11 cellular contexts compared by ENCODE assay signal in genomic region chr15:53811530-53811929, GRCh38. TPM values are rescaled to one million over a fixed set of nuclear protein-coding genes. Genes with fewer than 3 reads are reported as not detected.
DNase-seq lines count a peak whose midpoint lies in the region; ATAC-seq, FAIRE-seq and TF ChIP-seq lines count a peak whose summit lies in the region.
"Had no signal": no experiment of that assay in that cellular context is flagged by ENCODE, and none has a peak within 500 bp of the region (broad histone marks: within the 10 kb centered on the region; RNA-seq: fewer than 3 reads in every experiment).

No MANE protein-coding gene starts in this region.

- H2BK12ac ChIP-seq in trophoblast cell (ENCODE audit: low read length), result peak overlapping the region; percentile 58

- H3K18ac ChIP-seq in trophoblast cell (ENCODE audit: low read length), result no peak overlapping the region

- H3K9me3 ChIP-seq in trophoblast cell (ENCODE audit: insufficient read depth, low read depth, low read length) (no peaks in the 10 kb centered on the region), spleen (no peaks in the 10 kb centered on the region)
- H3K9me3 ChIP-seq: upper lobe of left lung had no signal

- no peak overlapping the region for H2AFZ ChIP-seq in trophoblast cell (ENCODE audit: insufficient read depth, low read length, poor library complexity)

- H2BK5ac ChIP-seq in trophoblast cell (ENCODE audit: low read depth, low read length, poor library complexity), result no peak overlapping the region

- H2BK120ac ChIP-seq in trophoblast cell (ENCODE audit: insufficient read depth, low read length, poor library complexity), result no peak overlapping the region

- intact Hi-C loops in spleen (cut with DNase I; ENCODE audit: low total_unique reads), result no loop called here

- TF ChIP-seq POLR2A in NB4 (IDR thresholded peaks at IDR 0.05; ENCODE audit: extremely low read depth, insufficient read length), result no peak
- TF ChIP-seq POLR2A in spleen (IDR thresholded peaks at IDR 0.05), result no peak

- DNase-seq in NCI-H2227 (lab: John Stamatoyannopoulos, UW; ENCODE audit: unreplicated experiment), result peak; percentile 7
- no peak for DNase-seq in NCI-H2227 treated with DMSO at 0.1 percent for 48 hours (lab: John Stamatoyannopoulos, UW)
- peak; percentile 30 for DNase-seq in NB4 (ENCODE audit: low read depth)
- DNase-seq in bronchial epithelial cell (ENCODE audit: low read depth), result peak; percentile 22
- peak in 1 of 2 donors; percentile 33 for DNase-seq in trophoblast cell
- DNase-seq in spleen, result no peak
- DNase-seq: upper lobe of left lung had no signal

- TF ChIP-seq CTCF in NB4 (IDR thresholded peaks at IDR 0.05; ENCODE audit: low read depth, low read length) (peak; percentile 7), bronchial epithelial cell (IDR thresholded peaks at IDR 0.05; ENCODE audit: insufficient read depth, low read length, severe bottlenecking) (peak; percentile 6), spleen (IDR thresholded peaks at IDR 0.05 in 8 of 11, conservative IDR thresholded peaks at IDR 0.05 in 3 of 11) (no peak)

- H4K12ac ChIP-seq in trophoblast cell (ENCODE audit: low read depth, low read length), result no peak overlapping the region

- no peak overlapping the region for H3K4ac ChIP-seq in trophoblast cell (ENCODE audit: low read depth, low read length)

- WGBS in trophoblast cell (ENCODE audit: extremely low coverage, insufficient coverage, insufficient read length), result no CpG with 5 or more reads among the region's 2 CpGs
- WGBS in spleen, 5 donors, result 25 to 34% (median 32%) methylated on average over 2 of the region's 2 CpGs

- peaks cover 0 to 3% of the 10 kb centered on the region in 2 experiments for H3K4me1 ChIP-seq in trophoblast cell (ENCODE audit: control insufficient read depth in 1 of 2, insufficient read depth in 2 of 2, low read length in 2 of 2)
- no peaks in the 10 kb centered on the region for H3K4me1 ChIP-seq in spleen
- H3K4me1 ChIP-seq: upper lobe of left lung had no signal

- H3K27ac ChIP-seq in trophoblast cell (ENCODE audit: low read depth, low read length) (no peak overlapping the region), spleen (no peak overlapping the region)
- H3K27ac ChIP-seq: upper lobe of left lung had no signal

- no peak for ATAC-seq in HG03342 (IDR thresholded peaks at IDR 0.05; ENCODE audit: unreplicated experiment)
- ATAC-seq in HG02885 (IDR thresholded peaks at IDR 0.05; ENCODE audit: poor library complexity, unreplicated experiment), result no peak
- ATAC-seq: activated T-helper 17 cell treated with anti-CD3 and anti-CD28 coated beads, Interleukin-2, amount 50 U/mL, for 72 hours had no signal

- H2AK5ac ChIP-seq in trophoblast cell (ENCODE audit: low read length), result no peak overlapping the region

- H3K23ac ChIP-seq in trophoblast cell (ENCODE audit: low read length), result no peak overlapping the region

- H3K36me3 ChIP-seq in bronchial epithelial cell (ENCODE audit: control insufficient read depth, insufficient read depth, low read length), result no peaks in the 10 kb centered on the region
- no peaks in the 10 kb centered on the region for H3K36me3 ChIP-seq in trophoblast cell (ENCODE audit: control insufficient read depth in 1 of 2, insufficient read depth in 2 of 2, low read length in 2 of 2)
- no peaks in the 10 kb centered on the region for H3K36me3 ChIP-seq in spleen
- H3K36me3 ChIP-seq: upper lobe of left lung had no signal

- H3K27me3 ChIP-seq in bronchial epithelial cell (ENCODE audit: control insufficient read depth, insufficient read depth, low read length), result no peaks in the 10 kb centered on the region
- no peaks in the 10 kb centered on the region for H3K27me3 ChIP-seq in trophoblast cell (ENCODE audit: insufficient read depth, low read length)
- H3K27me3 ChIP-seq in spleen (replicated peaks in 1 of 7), result peaks cover 0 to 13% (median 0%) of the 10 kb centered on the region in 7 donors
- H3K27me3 ChIP-seq: upper lobe of left lung had no signal

- H4K91ac ChIP-seq in trophoblast cell (ENCODE audit: low read depth, low read length), result peak overlapping the region; percentile 77

- H3K4me3 ChIP-seq in NB4 (ENCODE audit: low read depth, low read length) (no peak overlapping the region), bronchial epithelial cell (ENCODE audit: low read depth, low read length) (no peak overlapping the region), trophoblast cell (ENCODE audit: low read depth, low read length) (no peak overlapping the region), spleen (no peak overlapping the region)
- H3K4me3 ChIP-seq: upper lobe of left lung had no signal

- H3K14ac ChIP-seq in trophoblast cell (ENCODE audit: low read length), result no peak overlapping the region

- H4K8ac ChIP-seq in trophoblast cell (ENCODE audit: low read depth, low read length), result no peak overlapping the region

- no peak overlapping the region for H3K9ac ChIP-seq in trophoblast cell (ENCODE audit: low read length)

- no peaks in the 10 kb centered on the region for H3K79me2 ChIP-seq in trophoblast cell (ENCODE audit: control insufficient read depth, insufficient read depth, low read length, poor library complexity)

- H3K79me1 ChIP-seq in trophoblast cell (ENCODE audit: low read length), result no peaks in the 10 kb centered on the region

- no peak overlapping the region for H3K4me2 ChIP-seq in trophoblast cell (ENCODE audit: low read length)

- no peak for FAIRE-seq in bronchial epithelial cell (lab: Jason Lieb, UNC)
- FAIRE-seq: endometrium had no signal

RNA-seq across cellular contexts. Expression of gene WDR72, which starts 52.1 kb away (rescaled TPM):
- total RNA-seq in bronchial epithelial cell (under 0.01 and 0.13 TPM in 2 replicates), spleen (not detected)
- polyA plus RNA-seq in trophoblast cell (2013), result 0.57 and 0.60 TPM in 2 replicates
- not detected for polyA plus RNA-seq in spleen

Comparison
In these comparisons a context has a peak if more than half of its experiments do, and no peak if none do; other contexts are left out.
1. DNase-seq: peak in NCI-H2227 (single experiment), NB4 (single experiment) and bronchial epithelial cell (single experiment); none in NCI-H2227 treated with DMSO at 0.1 percent for 48 hours (single experiment) and spleen (single experiment).
2. CTCF ChIP-seq: peak in NB4 (single experiment) and bronchial epithelial cell (single experiment); none in spleen (0 of 11).